In genomic region chr6:123888779-123889513, GRCh38 we compare ENCODE assay signal across 17 cellular contexts.
A peak's percentile ranks its signal among the peaks of the same experiment; 100 is the strongest.
DNase-seq lines count a peak whose midpoint lies in the region; ATAC-seq, FAIRE-seq and TF ChIP-seq lines count a peak whose summit lies in the region.
"Had no signal": no experiment of that assay in that cellular context is flagged by ENCODE, and none has a peak within 500 bp of the region (broad histone marks: within the 10 kb centered on the region; RNA-seq: fewer than 3 reads in every experiment).

No MANE protein-coding gene starts in this region.

- H3K4me1 ChIP-seq in pancreas, result no peaks in the 10 kb centered on the region

- H3K9me3 ChIP-seq in pancreas, result no peaks in the 10 kb centered on the region

- no peaks in the 10 kb centered on the region for H3K9me3 Mint-ChIP-seq in glutamatergic neuron (ENCODE audit: unreplicated experiment)
- H3K9me3 Mint-ChIP-seq in osteocyte (ENCODE audit: unreplicated experiment), result peaks cover 11% of the 10 kb centered on the region
- no peaks in the 10 kb centered on the region for H3K9me3 Mint-ChIP-seq in endothelial cell (ENCODE audit: unreplicated experiment)
- peaks cover 0 to 4% of the 10 kb centered on the region in 2 donors for H3K9me3 Mint-ChIP-seq in activated T-cell treated with anti-CD3 and anti-CD28 coated beads, Interleukin-2, amount 50 U/mL, for 72 hours

- H3K27ac ChIP-seq in pancreas, result no peak overlapping the region
- H3K27ac ChIP-seq: hepatocyte had no signal

- intact Hi-C loops in pancreas (cut with DNase I), result no loop called here

- 49 to 62% methylated on average over 5 of the region's 5 CpGs for WGBS in pancreas, 2 donors

- no peak overlapping the region for H3K4me3 ChIP-seq in pancreas
- H3K4me3 ChIP-seq: hepatocyte had no signal

- H3K36me3 Mint-ChIP-seq in glutamatergic neuron (ENCODE audit: unreplicated experiment) (no peaks in the 10 kb centered on the region), osteocyte (ENCODE audit: unreplicated experiment) (peaks cover 2% of the 10 kb centered on the region), endothelial cell (ENCODE audit: low read depth, unreplicated experiment) (no peaks in the 10 kb centered on the region)
- peaks cover 0 to 1% of the 10 kb centered on the region in 2 donors for H3K36me3 Mint-ChIP-seq in activated T-cell treated with anti-CD3 and anti-CD28 coated beads, Interleukin-2, amount 50 U/mL, for 72 hours (ENCODE audit: insufficient read depth in 2 of 2)
- H3K36me3 Mint-ChIP-seq: IgD-negative memory B cell had no signal

- no peak overlapping the region for H3K4me3 Mint-ChIP-seq in glutamatergic neuron (ENCODE audit: unreplicated experiment)
- H3K4me3 Mint-ChIP-seq in osteocyte (ENCODE audit: unreplicated experiment), result no peak overlapping the region
- no peak overlapping the region for H3K4me3 Mint-ChIP-seq in endothelial cell (ENCODE audit: unreplicated experiment)
- no peak overlapping the region for H3K4me3 Mint-ChIP-seq in activated T-cell treated with anti-CD3 and anti-CD28 coated beads, Interleukin-2, amount 50 U/mL, for 72 hours
- H3K4me3 Mint-ChIP-seq: IgD-negative memory B cell had no signal

- H3K4me1 Mint-ChIP-seq in glutamatergic neuron (ENCODE audit: low read depth, unreplicated experiment), result peaks cover 8% of the 10 kb centered on the region
- H3K4me1 Mint-ChIP-seq in osteocyte (ENCODE audit: unreplicated experiment), result peaks cover 31% of the 10 kb centered on the region
- no peaks in the 10 kb centered on the region for H3K4me1 Mint-ChIP-seq in endothelial cell (ENCODE audit: unreplicated experiment)
- no peaks in the 10 kb centered on the region for H3K4me1 Mint-ChIP-seq in activated T-cell treated with anti-CD3 and anti-CD28 coated beads, Interleukin-2, amount 50 U/mL, for 72 hours (ENCODE audit: low read depth)
- H3K4me1 Mint-ChIP-seq: IgD-negative memory B cell had no signal

- no peaks in the 10 kb centered on the region for H3K27me3 ChIP-seq in pancreas
- H3K27me3 ChIP-seq: hepatocyte had no signal

- H3K27ac Mint-ChIP-seq in glutamatergic neuron (ENCODE audit: unreplicated experiment) (peak overlapping the region; percentile 40), osteocyte (ENCODE audit: unreplicated experiment) (peak overlapping the region; percentile 91), endothelial cell (ENCODE audit: unreplicated experiment) (no peak overlapping the region)
- no peak overlapping the region for H3K27ac Mint-ChIP-seq in activated T-cell treated with anti-CD3 and anti-CD28 coated beads, Interleukin-2, amount 50 U/mL, for 72 hours
- H3K27ac Mint-ChIP-seq: IgD-negative memory B cell had no signal

- DNase-seq in NCI-H460 (ENCODE audit: extremely low read depth, low read depth) (peak; percentile 68), glutamatergic neuron (no peak), osteocyte (ENCODE audit: extremely low spot score, unreplicated experiment) (no peak), pancreas (no peak), endothelial cell (ENCODE audit: low spot score) (no peak), NCI-H446 (lab: John Stamatoyannopoulos, UW) (no peak)
- no peak for DNase-seq in activated T-cell treated with anti-CD3 and anti-CD28 coated beads, Interleukin-2, amount 50 U/mL, for 72 hours
- DNase-seq: activated CD4-positive, CD25-positive, alpha-beta regulatory T cell treated with anti-CD3 and anti-CD28 coated beads, Interleukin-2, amount 50 U/mL, for 72 hours; aorta; Calu3; NCI-H1048; NCI-H526 treated with DMSO at 0.1 percent for 48 hours; T-helper 2 cell had no signal

- peak; percentile 46 for ATAC-seq in HG03354 (IDR thresholded peaks at IDR 0.05; ENCODE audit: poor library complexity, severe bottlenecking, unreplicated experiment)
- ATAC-seq in pancreas, result no peak
- no peak for ATAC-seq in activated T-cell treated with anti-CD3 and anti-CD28 coated beads, Interleukin-2, amount 50 U/mL, for 72 hours (replicated peaks in 1 of 2)
- ATAC-seq: esophagus mucosa had no signal

- TF ChIP-seq CTCF in glutamatergic neuron (IDR thresholded peaks at IDR 0.05; ENCODE audit: partially characterized antibody, unreplicated experiment) (no peak), osteocyte (IDR thresholded peaks at IDR 0.05) (no peak), pancreas (IDR thresholded peaks at IDR 0.05) (no peak), endothelial cell (IDR thresholded peaks at IDR 0.05; ENCODE audit: unreplicated experiment) (no peak)

- no peaks in the 10 kb centered on the region for H3K36me3 ChIP-seq in pancreas

- FAIRE-seq in pancreas (lab: Jason Lieb, UNC), result no peak

- peaks cover 1% of the 10 kb centered on the region for H3K27me3 Mint-ChIP-seq in glutamatergic neuron (ENCODE audit: unreplicated experiment)
- no peaks in the 10 kb centered on the region for H3K27me3 Mint-ChIP-seq in osteocyte (ENCODE audit: unreplicated experiment)
- H3K27me3 Mint-ChIP-seq in endothelial cell (ENCODE audit: unreplicated experiment), result no peaks in the 10 kb centered on the region
- H3K27me3 Mint-ChIP-seq in activated T-cell treated with anti-CD3 and anti-CD28 coated beads, Interleukin-2, amount 50 U/mL, for 72 hours (ENCODE audit: low read depth), result no peaks in the 10 kb centered on the region
- H3K27me3 Mint-ChIP-seq: IgD-negative memory B cell had no signal

Comparison
In these comparisons a context has a peak if more than half of its experiments do, and no peak if none do; other contexts are left out.
1. H3K27ac Mint-ChIP-seq: peak in glutamatergic neuron (single experiment) and osteocyte (single experiment); none in endothelial cell (single experiment) and activated T-cell treated with anti-CD3 and anti-CD28 coated beads, Interleukin-2, amount 50 U/mL, for 72 hours (single experiment).